Comparison of ENCODE assay signal across 31 cellular contexts in the genomic region with DNA sequence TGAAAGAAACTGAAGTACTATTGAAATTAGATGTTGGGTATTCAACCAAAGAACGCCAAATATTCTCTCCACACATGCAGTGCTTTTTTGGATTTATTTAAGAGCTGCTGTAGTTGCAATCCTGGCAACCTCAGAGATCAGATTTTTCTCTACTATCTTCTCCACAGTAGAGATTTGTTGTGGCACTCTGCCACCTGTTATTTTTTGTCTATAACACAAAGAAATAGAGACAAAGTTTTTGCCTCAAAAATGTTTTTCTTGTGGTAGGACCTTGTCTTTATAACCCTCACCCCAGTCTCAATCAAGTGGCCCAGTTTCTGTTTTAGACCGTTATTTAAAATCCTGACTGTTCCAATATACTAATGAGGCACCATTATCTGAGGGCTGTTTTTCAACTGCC.
"Had no signal": no experiment of that assay in that cellular context is flagged by ENCODE, and none has a peak within 500 bp of the region (broad histone marks: within the 10 kb centered on the region; RNA-seq: fewer than 3 reads in every experiment).

No MANE protein-coding gene starts in this region.

- H3K36me3 ChIP-seq: cardiac muscle cell, WERI-Rb-1 had no signal

- H2AFZ ChIP-seq: PC-9 had no signal

- H3K27ac ChIP-seq: cardiac muscle cell, PC-9, WERI-Rb-1 had no signal

- DNase-seq: activated CD4-positive, alpha-beta memory T cell treated with anti-CD3 and anti-CD28 coated beads, Interleukin-2, amount 10 ng/mL, durations not matched to agents 7 days and 5 days; activated CD4-positive, alpha-beta T cell treated with anti-CD3 and anti-CD28 coated beads for 1 hour; activated CD4-positive, alpha-beta T cell treated with anti-CD3 and anti-CD28 coated beads for 48 hours; activated CD4-positive, CD25-positive, alpha-beta regulatory T cell; activated CD8-positive, alpha-beta memory T cell treated with anti-CD3 and anti-CD28 coated beads for 24 hours; activated CD8-positive, alpha-beta memory T cell treated with anti-CD3 and anti-CD28 coated beads, Interleukin-2, amount 10 ng/mL, durations not matched to agents 7 days and 5 days; activated CD8-positive, alpha-beta memory T cell treated with anti-CD3 and anti-CD28 coated beads, Interleukin-2, amount 50 U/mL, for 48 hours; activated effector memory CD4-positive, alpha-beta T cell treated with Interleukin-2 at 50 U/mL for 16 hours; activated naive CD4-positive, alpha-beta T cell treated with anti-CD3 and anti-CD28 coated beads, Interleukin-2, amount 50 U/mL, for 16 hours; activated naive CD8-positive, alpha-beta T cell treated with anti-CD3 and anti-CD28 coated beads for 36 hours; activated T-cell treated with anti-CD3 and anti-CD28 coated beads, Interleukin-2, amount 50 U/mL, for 48 hours; amniotic stem cell; aorta; Kasumi-1; KBM-7; MM.1S; MV-4-11; NCI-H1092; NCI-H146; NCI-H187; NCI-H2029 treated with DMSO at 0.1 percent for 48 hours; NCI-H2107; NCI-H2171; NCI-H510A; NCI-H526; NCI-H748 treated with DMSO at 0.1 percent for 48 hours; PC-9; Right ventricle myocardium superior; T1000; WERI-Rb-1 had no signal

- H3K4me3 ChIP-seq: cardiac muscle cell, PC-9 had no signal

- ATAC-seq: activated CD8-positive, alpha-beta memory T cell treated with anti-CD3 and anti-CD28 coated beads, Interleukin-2, amount 10 ng/mL, durations not matched to agents 7 days and 5 days had no signal

- H3K4me2 ChIP-seq: PC-9 had no signal

- H3K27me3 ChIP-seq: cardiac muscle cell had no signal
